Comparison of ENCODE assay signal across 8 cellular contexts in genomic region chr1:202968895-202969295, GRCh38. TPM values are rescaled to one million over a fixed set of nuclear protein-coding genes. Genes with fewer than 3 reads are reported as not detected.
A peak's percentile ranks its signal among the peaks of the same experiment; 100 is the strongest.
DNase-seq lines count a peak whose midpoint lies in the region; ATAC-seq and TF ChIP-seq lines count a peak whose summit lies in the region.

No MANE protein-coding gene starts in this region.

- peak; percentile 67 for TF ChIP-seq CTCF in 22Rv1 (IDR thresholded peaks at IDR 0.05)
- peak; percentile 99 for TF ChIP-seq CTCF in WERI-Rb-1 (IDR thresholded peaks at IDR 0.05; ENCODE audit: low read depth, low read length)
- TF ChIP-seq CTCF in neural crest cell (conservative IDR thresholded peaks at IDR 0.05): peak; percentile 68

- peak; percentile 41 for ATAC-seq in HG02642 (IDR thresholded peaks at IDR 0.05; ENCODE audit: poor library complexity, unreplicated experiment)

- no peaks in the 10 kb centered on the region for H3K36me3 Mint-ChIP-seq in neural crest cell (ENCODE audit: low read depth)

- peaks cover 22% of the 10 kb centered on the region for H3K36me3 ChIP-seq in WERI-Rb-1

- no peaks in the 10 kb centered on the region for H3K27me3 ChIP-seq in WERI-Rb-1 (ENCODE audit: insufficient read depth, low read depth, severe bottlenecking)

- H3K4me3 Mint-ChIP-seq in neural crest cell: peak overlapping the region; percentile 94

- no peak overlapping the region for H3K27ac ChIP-seq in 22Rv1
- H3K27ac ChIP-seq in WERI-Rb-1: no peak overlapping the region; the same call in 1 of the 2 replicates

- DNase-seq in GF-D8 (lab: John Stamatoyannopoulos, UW) (peak; percentile 90), NCI-H2107 treated with DMSO at 0.1 percent for 48 hours (lab: John Stamatoyannopoulos, UW; ENCODE audit: unreplicated experiment) (peak; percentile 82), WERI-Rb-1 (peak; percentile 92), fibroblast of gingiva (ENCODE audit: low read depth) (peak; percentile 60), neural crest cell (ENCODE audit: low read depth, low spot score) (peak; percentile 26), NCI-H524 treated with DMSO at 0.1 percent for 48 hours (lab: John Stamatoyannopoulos, UW) (no peak)

- H3K27ac Mint-ChIP-seq in neural crest cell (ENCODE audit: unreplicated experiment): no peak overlapping the region

- no peaks in the 10 kb centered on the region for H3K9me3 Mint-ChIP-seq in neural crest cell

- no peak overlapping the region for H3K4me3 ChIP-seq in WERI-Rb-1 (ENCODE audit: low read depth, low read length)

- H3K27me3 Mint-ChIP-seq in neural crest cell (ENCODE audit: low read depth): peaks cover 33% of the 10 kb centered on the region

- no peaks in the 10 kb centered on the region for H3K9me3 ChIP-seq in WERI-Rb-1 (ENCODE audit: severe bottlenecking)

- H3K4me1 Mint-ChIP-seq in neural crest cell: peaks cover 24% of the 10 kb centered on the region

RNA-seq across cellular contexts. Expression of gene CYB5R1, which starts 1.8 kb away (rescaled TPM):
- total RNA-seq in neural crest cell: 25.5 and 26.3 TPM in 2 replicates

RNA-seq across cellular contexts. Expression of gene ADIPOR1, which starts 10.8 kb away (rescaled TPM):
- 40.4 and 42.1 TPM in 2 replicates for total RNA-seq in neural crest cell

RNA-seq across cellular contexts. Expression of gene TMEM183A, which starts 38.3 kb away (rescaled TPM):
- total RNA-seq in neural crest cell: 76.5 and 81.5 TPM in 2 replicates

RNA-seq across cellular contexts. Expression of gene KLHL12, which starts 41.9 kb away (rescaled TPM):
- total RNA-seq in neural crest cell: 30.6 and 36.0 TPM in 2 replicates

RNA-seq across cellular contexts. Expression of gene PPFIA4, which starts 57.4 kb away (rescaled TPM):
- total RNA-seq in neural crest cell: 2.6 and 5.0 TPM in 2 replicates
